Comparison of ENCODE assay signal across 9 cellular contexts in genomic region chr14:23094666-23095195, GRCh38. TPM values are rescaled to one million over a fixed set of nuclear protein-coding genes. Genes with fewer than 3 reads are reported as not detected.
A peak's percentile ranks its signal among the peaks of the same experiment; 100 is the strongest.
DNase-seq lines count a peak whose midpoint lies in the region; ATAC-seq and TF ChIP-seq lines count a peak whose summit lies in the region.
"Had no signal": no experiment of that assay in that cellular context is flagged by ENCODE, and none has a peak within 500 bp of the region (broad histone marks: within the 10 kb centered on the region; RNA-seq: fewer than 3 reads in every experiment).

Gene ACIN1, minus strand, starts transcription at chr14:23095136. Its CDS starts 24 bp downstream, at chr14:23095112.

- H3K9me3 ChIP-seq in ES-I3 (ENCODE audit: control insufficient read depth, insufficient read depth, low read length), result no peaks in the 10 kb centered on the region
- H3K9me3 ChIP-seq in Loucy (ENCODE audit: insufficient read depth, low read depth, low read length), result no peaks in the 10 kb centered on the region
- H3K9me3 ChIP-seq in sigmoid colon, result no peaks in the 10 kb centered on the region

- H2AFZ ChIP-seq in Loucy (ENCODE audit: low read length), result peak within 1 kb of the TSS; percentile 86

- TF ChIP-seq POLR2A in sigmoid colon (IDR thresholded peaks at IDR 0.05), result peak; percentile 74 to 83

- H3K4me3 ChIP-seq in Loucy (ENCODE audit: low read length, poor library complexity, severe bottlenecking) (peak within 1 kb of the TSS; percentile 87), sigmoid colon (peak within 1 kb of the TSS; percentile 79 to 93 (median 90))

- no peak within 1 kb of the TSS for H3K4me3 Mint-ChIP-seq in activated naive CD8-positive, alpha-beta T cell treated with anti-CD3 and anti-CD28 coated beads, Interleukin-2, amount 50 U/mL, for 24 hours
- H3K4me3 Mint-ChIP-seq: stimulated activated naive CD8-positive, alpha-beta T cell treated with anti-CD3 and anti-CD28 coated beads, Interleukin-15, Interleukin-2, amounts not matched to agents 100 ng/mL and 50 ng/mL, for 24 hours had no signal

- no peaks in the 10 kb centered on the region for H3F3A ChIP-seq in Loucy (ENCODE audit: low read depth)

- DNase-seq in H4 (ENCODE audit: low spot score) (peak; percentile 86), left ventricle myocardium superior (peak; percentile 100), sigmoid colon (peak; percentile 90), DMS153 treated with DMSO at 0.1 percent for 48 hours (lab: John Stamatoyannopoulos, UW; ENCODE audit: unreplicated experiment) (no peak), DMS 273 (lab: John Stamatoyannopoulos, UW; ENCODE audit: unreplicated experiment) (no peak)
- DNase-seq in activated naive CD8-positive, alpha-beta T cell treated with anti-CD3 and anti-CD28 coated beads, Interleukin-2, amount 50 U/mL, for 24 hours, result peak; percentile 100

- H3K4me2 ChIP-seq in Loucy (ENCODE audit: low read depth, low read length, poor library complexity, severe bottlenecking), result peak within 1 kb of the TSS; percentile 86

- peak; percentile 44 for ATAC-seq in activated naive CD8-positive, alpha-beta T cell treated with anti-CD3 and anti-CD28 coated beads, Interleukin-2, amount 50 U/mL, for 24 hours
- ATAC-seq in left ventricle myocardium superior, result peak; percentile 67

- no peak within 1 kb of the TSS for H3K27ac Mint-ChIP-seq in activated naive CD8-positive, alpha-beta T cell treated with anti-CD3 and anti-CD28 coated beads, Interleukin-2, amount 50 U/mL, for 24 hours

- no peaks in the 10 kb centered on the region for H3K27me3 Mint-ChIP-seq in activated naive CD8-positive, alpha-beta T cell treated with anti-CD3 and anti-CD28 coated beads, Interleukin-2, amount 50 U/mL, for 24 hours
- H3K27me3 Mint-ChIP-seq: stimulated activated naive CD8-positive, alpha-beta T cell treated with anti-CD3 and anti-CD28 coated beads, Interleukin-15, Interleukin-2, amounts not matched to agents 100 ng/mL and 50 ng/mL, for 24 hours had no signal

- peak within 1 kb of the TSS; percentile 86 for H3K9ac ChIP-seq in ES-I3 (ENCODE audit: low read depth, low read length)
- H3K9ac ChIP-seq in Loucy (ENCODE audit: low read depth, low read length, poor library complexity, severe bottlenecking), result peak within 1 kb of the TSS; percentile 90

- H3K36me3 Mint-ChIP-seq in activated naive CD8-positive, alpha-beta T cell treated with anti-CD3 and anti-CD28 coated beads, Interleukin-2, amount 50 U/mL, for 24 hours (ENCODE audit: low read depth), result peaks cover 47% of the 10 kb centered on the region

- H3K79me2 ChIP-seq in Loucy (ENCODE audit: insufficient read depth, low read length), result peaks cover 84% of the 10 kb centered on the region

- TF ChIP-seq EP300 in sigmoid colon (IDR thresholded peaks at IDR 0.05), result no peak

- no peaks in the 10 kb centered on the region for H3K9me2 ChIP-seq in Loucy (replicated peaks; ENCODE audit: low read depth, low read length)

- H3K27me3 ChIP-seq in Loucy (ENCODE audit: insufficient read depth, low read length, poor library complexity, severe bottlenecking), result no peaks in the 10 kb centered on the region
- no peaks in the 10 kb centered on the region for H3K27me3 ChIP-seq in sigmoid colon

- H3K4me1 ChIP-seq in ES-I3 (ENCODE audit: insufficient read depth, low read length), result peaks cover 5% of the 10 kb centered on the region; the same call in 1 of the 2 replicates
- H3K4me1 ChIP-seq in Loucy (ENCODE audit: insufficient read depth, low read length, poor library complexity, severe bottlenecking), result peaks cover 46% of the 10 kb centered on the region
- H3K4me1 ChIP-seq in sigmoid colon, result peaks cover 0 to 47% (median 38%) of the 10 kb centered on the region in 4 donors

- H4K20me1 ChIP-seq in Loucy (ENCODE audit: insufficient read depth, low read length, poor library complexity, severe bottlenecking), result peaks cover 48% of the 10 kb centered on the region

- intact Hi-C loops in left ventricle myocardium superior (cut with micrococcal nuclease) (no loop called here), sigmoid colon (cut with DNase I) (loop anchor here (5.0 to 10.0 kb wide), 3 partner anchors 210 to 460 kb away; partner anchors contain the start of genes BCL2L2, LRP10, PPP1R3E and THTPA)

- peak within 1 kb of the TSS; percentile 97 to 99 (median 98) for H3K27ac ChIP-seq in sigmoid colon

- H3K9me3 Mint-ChIP-seq in activated naive CD8-positive, alpha-beta T cell treated with anti-CD3 and anti-CD28 coated beads, Interleukin-2, amount 50 U/mL, for 24 hours, result no peaks in the 10 kb centered on the region
- H3K9me3 Mint-ChIP-seq: stimulated activated naive CD8-positive, alpha-beta T cell treated with anti-CD3 and anti-CD28 coated beads, Interleukin-15, Interleukin-2, amounts not matched to agents 100 ng/mL and 50 ng/mL, for 24 hours had no signal

- TF ChIP-seq CTCF in Loucy (conservative IDR thresholded peaks at IDR 0.05; ENCODE audit: low read length), result no peak; the same call in 1 of the 2 replicates
- no peak for TF ChIP-seq CTCF in sigmoid colon (IDR thresholded peaks at IDR 0.05)

- peaks cover 24% of the 10 kb centered on the region for H3K36me3 ChIP-seq in ES-I3 (ENCODE audit: insufficient read depth, low read length)
- H3K36me3 ChIP-seq in Loucy (ENCODE audit: insufficient read depth, low read length), result peaks cover 26% of the 10 kb centered on the region
- peaks cover 5 to 55% (median 22%) of the 10 kb centered on the region in 4 donors for H3K36me3 ChIP-seq in sigmoid colon

- peaks cover 44% of the 10 kb centered on the region for H3K4me1 Mint-ChIP-seq in activated naive CD8-positive, alpha-beta T cell treated with anti-CD3 and anti-CD28 coated beads, Interleukin-2, amount 50 U/mL, for 24 hours

- 0% methylated on average over 55 of the region's 55 CpGs for WGBS in sigmoid colon, 2 donors

RNA-seq across cellular contexts. Expression of gene ACIN1, which starts in this region (rescaled TPM):
- 37.3 and 43.9 TPM in 2 replicates for total RNA-seq in H4 (2014; rRNA removed; shearing (Covaris generic))
- total RNA-seq in left ventricle myocardium superior (78.4 TPM), sigmoid colon (100 to 1,000 TPM in 1 of 4 donors, 10 to 100 TPM in 3; 79.9 to 129 (median 93.9) TPM)
- 100 to 1,000 TPM in 1 of 3 donors, 10 to 100 TPM in 2; 37.8 to 114 (median 40.9) TPM for polyA plus RNA-seq in sigmoid colon

Comparison
In these comparisons a context has a peak if more than half of its experiments do, and no peak if none do; other contexts are left out.
1. DNase-seq: peak in H4 (single experiment), activated naive CD8-positive, alpha-beta T cell treated with anti-CD3 and anti-CD28 coated beads, Interleukin-2, amount 50 U/mL, for 24 hours (single experiment), left ventricle myocardium superior (single experiment) and sigmoid colon (single experiment); none in DMS153 treated with DMSO at 0.1 percent for 48 hours (single experiment) and DMS 273 (single experiment).